9 cellular contexts compared by ENCODE assay signal in genomic region chr14:36068777-36069534, GRCh38.
DNase-seq lines count a peak whose midpoint lies in the region; ATAC-seq, FAIRE-seq and TF ChIP-seq lines count a peak whose summit lies in the region.
"Had no signal": no experiment of that assay in that cellular context is flagged by ENCODE, and none has a peak within 500 bp of the region (broad histone marks: within the 10 kb centered on the region; RNA-seq: fewer than 3 reads in every experiment).

No MANE protein-coding gene starts in this region.

- H3K36me3 ChIP-seq in ES-I3 (ENCODE audit: insufficient read depth, low read length) = no peaks in the 10 kb centered on the region
- no peaks in the 10 kb centered on the region for H3K36me3 ChIP-seq in K562 (ENCODE audit: control insufficient read depth, insufficient read depth, low read length)
- no peaks in the 10 kb centered on the region for H3K36me3 ChIP-seq in aorta (ENCODE audit: control insufficient read depth in 1 of 2, insufficient read depth in 2 of 2, low read length in 1 of 2)

- CTCF ChIA-PET in K562 (lab: Yijun Ruan, JAX; ENCODE audit: low intra/inter-chr PET ratio) = interaction anchor here (0.6 to 2.1 kb wide), 4 partner anchors 185 to 1164 kb away, joined by 3 to 9 read pairs (median 5); no protein-coding TSS in a partner anchor

- WGBS in K562 (ENCODE audit: insufficient coverage, low coverage, missing lambda C conversion rate) = 6% methylated on average over 10 of the region's 11 CpGs
- 43 to 49% methylated on average over 11 of the region's 11 CpGs for WGBS in aorta, 2 donors

- FAIRE-seq in K562 (lab: Jason Lieb, UNC) = no peak

- no peaks in the 10 kb centered on the region for H3K9me3 ChIP-seq in ES-I3 (ENCODE audit: control insufficient read depth, insufficient read depth, low read length)
- no peaks in the 10 kb centered on the region for H3K9me3 ChIP-seq in K562 (replicated peaks; ENCODE audit: control insufficient read depth, insufficient read depth, low read depth, low read length)
- no peaks in the 10 kb centered on the region for H3K9me3 ChIP-seq in aorta (ENCODE audit: control insufficient read depth, low read length)

- no peak for TF ChIP-seq RAD21 in K562 (CRISPR knock-in tag; conservative IDR thresholded peaks at IDR 0.05 in 1 of 2, IDR thresholded peaks at IDR 0.05 in 1 of 2)

- in situ Hi-C loops in K562 (cut with MboI) = no loop called here

- POLR2A ChIA-PET in K562 (lab: Yijun Ruan, JAX) = interaction anchor here (0.7 kb wide), 1 partner anchor 479 kb away, joined by 3 read pairs; no protein-coding TSS in a partner anchor

- H3K27ac Mint-ChIP-seq in osteocyte (ENCODE audit: unreplicated experiment) = peak overlapping the region; percentile 68

- no peaks in the 10 kb centered on the region for H3K79me2 ChIP-seq in K562 (ENCODE audit: control insufficient read depth, insufficient read depth, low read length)
- H3K79me2 ChIP-seq: hepatocyte had no signal

- ATAC-seq in HG03432 (IDR thresholded peaks at IDR 0.05; ENCODE audit: unreplicated experiment) = peak; percentile 13
- ATAC-seq in K562 = no peak
- no peak for ATAC-seq in aorta (ENCODE audit: low FRiP score)
- no peak for ATAC-seq in GM21576 (IDR thresholded peaks at IDR 0.05; ENCODE audit: unreplicated experiment)

- H3K4me1 Mint-ChIP-seq in osteocyte (ENCODE audit: unreplicated experiment) = peaks cover 15% of the 10 kb centered on the region

- H3K9ac ChIP-seq in ES-I3 (ENCODE audit: low read depth, low read length) (peak overlapping the region; percentile 7; the same call in 1 of the 2 replicates), K562 (ENCODE audit: insufficient read depth in 1 of 2, low read depth in 2 of 2, low read length in 2 of 2) (no peak overlapping the region)

- no TSS peak for BruUV-seq in K562 (replicated peaks; lab: Mats Ljungman, UMichigan)

- H3K4me1 ChIP-seq in ES-I3 (ENCODE audit: insufficient read depth, low read length) (no peaks in the 10 kb centered on the region), K562 (replicated peaks in 1 of 2; ENCODE audit: control insufficient read depth in 2 of 2, insufficient read depth in 2 of 2, low read length in 2 of 2) (no peaks in the 10 kb centered on the region), aorta (ENCODE audit: control insufficient read depth in 1 of 2, insufficient read depth in 2 of 2, low read length in 2 of 2) (peaks cover 0 to 4% of the 10 kb centered on the region in 2 donors)

- TF ChIP-seq EP300 in K562 (IDR thresholded peaks at IDR 0.05; ENCODE audit: low read length) = no peak

- peaks cover 9% of the 10 kb centered on the region for H3K27me3 Mint-ChIP-seq in osteocyte (ENCODE audit: unreplicated experiment)

- H3K9me3 Mint-ChIP-seq in osteocyte (ENCODE audit: unreplicated experiment) = no peaks in the 10 kb centered on the region

- no peak overlapping the region for H3K4me2 ChIP-seq in K562 (ENCODE audit: insufficient read depth, low read length)
- H3K4me2 ChIP-seq: hepatocyte had no signal

- H4K20me1 ChIP-seq in K562 (replicated peaks; ENCODE audit: control insufficient read depth, insufficient read depth, low read length) = no peaks in the 10 kb centered on the region; the same call in 1 of the 2 replicates

- no peaks in the 10 kb centered on the region for H3K9me1 ChIP-seq in K562 (ENCODE audit: control insufficient read depth, insufficient read depth, low read length)

- H3K27me3 ChIP-seq in K562 (ENCODE audit: control insufficient read depth in 2 of 2, insufficient read depth in 2 of 2, low read length in 2 of 2) (no peaks in the 10 kb centered on the region), aorta (ENCODE audit: control insufficient read depth in 1 of 2, insufficient read depth in 2 of 2, low read length in 1 of 2) (no peaks in the 10 kb centered on the region)

- TF ChIP-seq CTCF in K562 (IDR thresholded peaks at IDR 0.05 in 2 of 3, conservative IDR thresholded peaks at IDR 0.05 in 1 of 3; ENCODE audit: insufficient read depth in 2 of 3, low read depth in 1 of 3, low read length in 3 of 3) (no peak), osteocyte (IDR thresholded peaks at IDR 0.05) (no peak)

- no peaks in the 10 kb centered on the region for H3K36me3 Mint-ChIP-seq in osteocyte (ENCODE audit: unreplicated experiment)

- no peak overlapping the region for H3K4me3 ChIP-seq in K562
- H3K4me3 ChIP-seq in aorta (ENCODE audit: low read length in 2 of 2) = no peak overlapping the region
- H3K4me3 ChIP-seq: hepatocyte had no signal

- H3K27ac ChIP-seq in K562 (ENCODE audit: extremely low read depth, low read depth, low read length) (no peak overlapping the region), aorta (ENCODE audit: low read depth in 1 of 2, low read length in 2 of 2) (peak overlapping the region in 1 of 2 donors; percentile 43)
- H3K27ac ChIP-seq: hepatocyte had no signal

- no peak overlapping the region for H2AFZ ChIP-seq in K562 (ENCODE audit: low read depth, low read length)
- H2AFZ ChIP-seq: hepatocyte had no signal

- no peak for TF ChIP-seq POLR2A in K562 (conservative IDR thresholded peaks at IDR 0.05)

- intact Hi-C loops in K562 (cut with micrococcal nuclease) = loop anchor here (2.0 to 5.0 kb wide), 2 partner anchors 190 to 303 kb away; no protein-coding TSS in a partner anchor
- intact Hi-C loops in aorta (cut with DNase I) = no loop called here

- H3K4me3 Mint-ChIP-seq in osteocyte (ENCODE audit: unreplicated experiment) = no peak overlapping the region

- DNase-seq in K562 (ENCODE audit: extremely low read depth in 1 of 4, low spot score in 3 of 4) (no peak), osteocyte (ENCODE audit: extremely low spot score, unreplicated experiment) (no peak), aorta (no peak), NCI-H526 (lab: John Stamatoyannopoulos, UW) (no peak)
- no peak for DNase-seq in stimulated activated CD4-positive, alpha-beta T cell treated with anti-CD3 and anti-CD28 coated beads, Interleukin-12 subunit alpha, Interleukin-12 subunit beta, amount 100 ng/mL, for 4 hours

TF ChIP-seq in K562, 482 proteins besides CTCF, POLR2A, EP300 and RAD21 (continues in another document):
- TF ChIP-seq RAD51 (IDR thresholded peaks at IDR 0.05; ENCODE audit: borderline replicate concordance, low read depth) (peak; percentile 66), POU5F1 (IDR thresholded peaks at IDR 0.05; ENCODE audit: borderline replicate concordance, low read depth, low read length, partially characterized antibody) (no peak), ZNF165 (CRISPR knock-in tag; IDR thresholded peaks at IDR 0.05; ENCODE audit: borderline replicate concordance) (no peak), HES1 (IDR thresholded peaks at IDR 0.05; ENCODE audit: low read depth) (no peak), HDAC2 (IDR thresholded peaks at IDR 0.05) (no peak), ATF4 (CRISPR knock-in tag; IDR thresholded peaks at IDR 0.05) (no peak), TCF3 (CRISPR knock-in tag; IDR thresholded peaks at IDR 0.05) (no peak), ZNF449 (CRISPR knock-in tag; IDR thresholded peaks at IDR 0.05) (no peak), ZNF707 (CRISPR knock-in tag; conservative IDR thresholded peaks at IDR 0.05) (no peak), HMG20A (CRISPR knock-in tag; conservative IDR thresholded peaks at IDR 0.05) (no peak), TFE3 (CRISPR knock-in tag; IDR thresholded peaks at IDR 0.05) (peak; percentile 84), CHCHD3 (CRISPR knock-in tag; IDR thresholded peaks at IDR 0.05) (no peak), NFRKB (IDR thresholded peaks at IDR 0.05; ENCODE audit: low read depth) (no peak), RBBP5 (IDR thresholded peaks at IDR 0.05; ENCODE audit: borderline replicate concordance, insufficient read depth, low read length, poor library complexity, severe bottlenecking) (no peak), ELF1 (tag; IDR thresholded peaks at IDR 0.05) (no peak)
